12 cellular contexts compared by ENCODE assay signal in the genomic region with DNA sequence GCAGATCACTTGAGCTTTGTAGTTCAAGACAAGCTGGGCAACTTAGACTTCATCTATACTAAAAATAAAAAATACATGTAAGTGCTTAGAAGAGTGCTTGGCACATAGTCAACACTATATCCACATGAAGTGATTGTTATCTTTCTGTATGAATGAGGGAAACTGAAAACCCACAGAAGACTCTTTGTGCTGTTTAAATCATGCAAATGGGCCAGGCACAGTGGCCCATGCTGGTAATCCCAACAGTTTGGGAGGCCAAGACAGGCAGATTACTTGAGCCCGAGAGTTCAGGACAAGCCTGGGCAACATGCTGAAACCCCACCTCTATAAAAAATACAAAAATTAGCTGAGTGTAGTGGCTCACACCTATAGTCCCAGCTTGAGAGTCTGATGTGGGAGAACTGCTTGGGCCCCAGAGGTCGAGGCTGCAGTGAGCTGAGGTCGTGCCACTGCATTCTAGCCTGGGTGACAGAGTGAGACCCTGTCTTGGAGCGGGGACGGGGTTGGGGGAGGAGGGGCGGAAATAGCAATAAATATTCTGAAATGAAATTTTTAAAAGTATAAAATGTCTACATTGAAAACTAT.
"Had no signal": no experiment of that assay in that cellular context is flagged by ENCODE, and none has a peak within 500 bp of the region (broad histone marks: within the 10 kb centered on the region; RNA-seq: fewer than 3 reads in every experiment).

No MANE protein-coding gene starts in this region.

- H3K4me3 ChIP-seq: heart left ventricle, tibial artery had no signal

- H3K9me3 ChIP-seq: heart left ventricle, tibial artery had no signal

- H3K27ac Mint-ChIP-seq: activated CD4-positive, alpha-beta memory T cell treated with anti-CD3 and anti-CD28 coated beads, Interleukin-2, amount 10 ng/mL, durations not matched to agents 7 days and 5 days; activated naive CD8-positive, alpha-beta T cell treated with anti-CD3 and anti-CD28 coated beads for 36 hours had no signal

- H3K4me1 Mint-ChIP-seq: activated naive CD8-positive, alpha-beta T cell treated with anti-CD3 and anti-CD28 coated beads for 36 hours had no signal

- H3K9ac ChIP-seq: parathyroid adenoma had no signal

- H3K27me3 ChIP-seq: foreskin keratinocyte, heart left ventricle, tibial artery had no signal

- H3K9me3 Mint-ChIP-seq: activated CD4-positive, alpha-beta memory T cell treated with anti-CD3 and anti-CD28 coated beads, Interleukin-2, amount 10 ng/mL, durations not matched to agents 7 days and 5 days; activated naive CD8-positive, alpha-beta T cell treated with anti-CD3 and anti-CD28 coated beads for 36 hours had no signal

- H3K79me2 ChIP-seq: parathyroid adenoma had no signal

- H3K4me3 Mint-ChIP-seq: activated CD4-positive, alpha-beta memory T cell treated with anti-CD3 and anti-CD28 coated beads, Interleukin-2, amount 10 ng/mL, durations not matched to agents 7 days and 5 days; activated naive CD8-positive, alpha-beta T cell treated with anti-CD3 and anti-CD28 coated beads for 36 hours had no signal

- DNase-seq: activated CD4-positive, alpha-beta memory T cell treated with anti-CD3 and anti-CD28 coated beads, Interleukin-2, amount 10 ng/mL, durations not matched to agents 7 days and 5 days; activated gamma-delta T cell; activated naive CD8-positive, alpha-beta T cell treated with anti-CD3 and anti-CD28 coated beads for 36 hours; activated T-cell treated with anti-CD3 and anti-CD28 coated beads, Interleukin-2, amount 50 U/mL, for 48 hours; heart left ventricle; kidney; midbrain; stimulated activated CD4-positive, alpha-beta T cell treated with anti-CD3 and anti-CD28 coated beads, Interleukin-4, amount 100 ng/mL, for 4 hours; SW 1271; tibial artery had no signal

- FAIRE-seq: kidney had no signal

- H3K4me1 ChIP-seq: foreskin keratinocyte, heart left ventricle, parathyroid adenoma, tibial artery had no signal

- H3K27ac ChIP-seq: foreskin keratinocyte, heart left ventricle, parathyroid adenoma, tibial artery had no signal

- H2AFZ ChIP-seq: parathyroid adenoma had no signal

- H3K27me3 Mint-ChIP-seq: activated CD4-positive, alpha-beta memory T cell treated with anti-CD3 and anti-CD28 coated beads, Interleukin-2, amount 10 ng/mL, durations not matched to agents 7 days and 5 days; activated naive CD8-positive, alpha-beta T cell treated with anti-CD3 and anti-CD28 coated beads for 36 hours had no signal
